ENCODE assay signal across 10 cellular contexts in the genomic region with DNA sequence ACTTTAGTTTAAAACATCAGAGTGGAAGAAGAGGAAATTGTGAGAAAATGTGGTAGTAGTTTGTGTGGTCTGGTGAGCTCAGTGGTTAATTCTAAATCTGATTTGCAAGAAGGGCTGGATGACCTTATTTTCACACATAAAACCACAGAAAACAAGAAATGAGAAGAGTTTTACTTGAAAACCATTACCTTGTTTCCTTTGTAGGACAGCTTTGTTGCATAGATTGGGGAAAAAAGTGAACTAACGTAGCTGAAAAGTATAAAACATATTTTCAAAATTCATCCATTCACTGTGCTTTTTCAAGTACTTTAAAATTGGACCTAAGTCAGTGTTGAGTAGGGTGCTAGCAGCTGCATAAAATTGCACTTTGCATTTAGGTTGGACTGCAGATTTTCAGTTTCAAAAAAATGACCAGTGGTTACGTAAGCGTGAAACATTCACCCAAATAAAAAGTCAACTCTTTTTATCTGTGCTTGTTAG.
DNase-seq lines count a peak whose midpoint lies in the region; ATAC-seq and TF ChIP-seq lines count a peak whose summit lies in the region.
"Had no signal": no experiment of that assay in that cellular context is flagged by ENCODE, and none has a peak within 500 bp of the region (broad histone marks: within the 10 kb centered on the region; RNA-seq: fewer than 3 reads in every experiment).

No MANE protein-coding gene starts in this region.

- peaks cover 0 to 25% (median 5%) of the 10 kb centered on the region in 7 donors for H3K4me1 Mint-ChIP-seq in naive thymus-derived CD4-positive, alpha-beta T cell

- TF ChIP-seq CTCF in mucosa of descending colon (IDR thresholded peaks at IDR 0.05): no peak

- H3K27me3 Mint-ChIP-seq in naive thymus-derived CD4-positive, alpha-beta T cell: peaks cover 0 to 2% (median 0%) of the 10 kb centered on the region in 5 donors

- H3K27ac Mint-ChIP-seq in naive thymus-derived CD4-positive, alpha-beta T cell: peak overlapping the region in 2 of 9 donors; percentile 1 to 28

- ATAC-seq in GM18861 (IDR thresholded peaks at IDR 0.05; ENCODE audit: unreplicated experiment) (peak; percentile 89), GM21717 (IDR thresholded peaks at IDR 0.05; ENCODE audit: unreplicated experiment) (peak; percentile 91), HG03571 (IDR thresholded peaks at IDR 0.05; ENCODE audit: unreplicated experiment) (peak; percentile 95), mucosa of descending colon (no peak)
- peak; percentile 58 for ATAC-seq in naive thymus-derived CD4-positive, alpha-beta T cell
- ATAC-seq: HCT116 had no signal

- no peaks in the 10 kb centered on the region for H3K27me3 ChIP-seq in naive thymus-derived CD4-positive, alpha-beta T cell (ENCODE audit: control insufficient read depth in 2 of 2, insufficient read depth in 2 of 2, low read length in 2 of 2)

- intact Hi-C loops in naive thymus-derived CD4-positive, alpha-beta T cell (cut with micrococcal nuclease): no loop called here
- intact Hi-C loops in cardiac septum (cut with DNase I) (no loop called here), mucosa of descending colon (cut with DNase I, micrococcal nuclease) (no loop called here)

- no peak for DNase-seq in naive thymus-derived CD4-positive, alpha-beta T cell
- DNase-seq in hypothalamus (lab: John Stamatoyannopoulos, UW) (no peak), NCI-H1092 (lab: John Stamatoyannopoulos, UW) (no peak), cardiac septum (ENCODE audit: low spot score) (no peak), mucosa of descending colon (no peak)
- DNase-seq: trophoblast cell had no signal

- peaks cover 0 to 5% (median 0%) of the 10 kb centered on the region in 11 donors for H3K9me3 Mint-ChIP-seq in naive thymus-derived CD4-positive, alpha-beta T cell

- peaks cover 0 to 29% of the 10 kb centered on the region in 2 donors for H3K4me1 ChIP-seq in naive thymus-derived CD4-positive, alpha-beta T cell (ENCODE audit: control insufficient read depth in 2 of 2, insufficient read depth in 2 of 2, low read length in 2 of 2)
- H3K4me1 ChIP-seq in mucosa of descending colon (ENCODE audit: low read depth): no peaks in the 10 kb centered on the region

- H3K27ac ChIP-seq in naive thymus-derived CD4-positive, alpha-beta T cell (ENCODE audit: low read depth, low read length): no peak overlapping the region

- no peak overlapping the region for H3K4me3 ChIP-seq in naive thymus-derived CD4-positive, alpha-beta T cell (ENCODE audit: low read length)
- no peak overlapping the region for H3K4me3 ChIP-seq in mucosa of descending colon

- H3K36me3 ChIP-seq in naive thymus-derived CD4-positive, alpha-beta T cell (ENCODE audit: control insufficient read depth in 2 of 3, insufficient read depth in 3 of 3, low read length in 3 of 3): no peaks in the 10 kb centered on the region
- H3K36me3 ChIP-seq in mucosa of descending colon (ENCODE audit: low read depth): no peaks in the 10 kb centered on the region

- H3K9me3 ChIP-seq in naive thymus-derived CD4-positive, alpha-beta T cell (ENCODE audit: control insufficient read depth in 2 of 3, low read length in 3 of 3): no peaks in the 10 kb centered on the region
- H3K9me3 ChIP-seq in mucosa of descending colon: no peaks in the 10 kb centered on the region

- peak overlapping the region in 1 of 10 donors; percentile 1 for H3K4me3 Mint-ChIP-seq in naive thymus-derived CD4-positive, alpha-beta T cell

- CTCF ChIA-PET in naive thymus-derived CD4-positive, alpha-beta T cell (lab: Charles Lee): no interaction called here

- POLR2A ChIA-PET in naive thymus-derived CD4-positive, alpha-beta T cell (lab: Charles Lee): no interaction called here

- peaks cover 5 to 24% (median 12%) of the 10 kb centered on the region in 5 donors for H3K36me3 Mint-ChIP-seq in naive thymus-derived CD4-positive, alpha-beta T cell
